In the genomic region with DNA sequence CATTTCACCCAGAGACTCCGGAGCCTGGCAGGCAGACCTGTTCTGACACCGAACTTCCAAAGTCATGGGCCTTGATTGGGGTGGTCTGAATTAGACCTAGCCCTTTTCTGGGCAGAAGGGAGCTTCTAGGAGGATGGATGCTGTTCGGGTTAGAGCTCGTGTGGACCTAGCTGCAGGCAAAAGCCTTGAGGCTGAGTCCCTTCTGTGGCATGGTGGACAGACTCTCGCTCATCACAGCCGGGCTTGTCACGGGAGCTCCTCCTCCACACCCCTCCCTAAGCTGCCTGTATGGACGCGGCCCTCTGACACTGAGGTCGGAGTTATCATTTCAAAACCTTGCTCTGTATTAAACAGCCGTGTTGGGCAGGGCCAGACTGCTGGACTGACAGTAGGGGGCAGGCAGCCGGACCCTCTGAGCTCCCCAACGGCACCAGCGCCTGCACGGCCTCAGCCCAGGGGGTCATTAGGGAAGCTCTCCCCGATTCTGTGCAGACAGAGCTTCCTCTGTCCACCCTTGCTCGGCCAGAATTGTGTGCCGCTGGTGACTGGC, we compare ENCODE assay signal across 10 cellular contexts. TPM values are rescaled to one million over a fixed set of nuclear protein-coding genes. Genes with fewer than 3 reads are reported as not detected.
DNase-seq lines count a peak whose midpoint lies in the region; ATAC-seq and TF ChIP-seq lines count a peak whose summit lies in the region.
"Had no signal": no experiment of that assay in that cellular context is flagged by ENCODE, and none has a peak within 500 bp of the region (broad histone marks: within the 10 kb centered on the region; RNA-seq: fewer than 3 reads in every experiment).

No MANE protein-coding gene starts in this region.

- no peak for TF ChIP-seq POLR2A in breast epithelium (IDR thresholded peaks at IDR 0.05)

- H3K9me3 ChIP-seq in right atrium auricular region (no peaks in the 10 kb centered on the region), breast epithelium (no peaks in the 10 kb centered on the region), upper lobe of right lung (no peaks in the 10 kb centered on the region), HAP-1 (no peaks in the 10 kb centered on the region)
- H3K9me3 ChIP-seq: heart right ventricle had no signal

- H3K27me3 ChIP-seq in right atrium auricular region: no peaks in the 10 kb centered on the region
- H3K27me3 ChIP-seq in breast epithelium: no peaks in the 10 kb centered on the region
- peaks cover 15% of the 10 kb centered on the region for H3K27me3 ChIP-seq in upper lobe of right lung
- no peaks in the 10 kb centered on the region for H3K27me3 ChIP-seq in HAP-1 (ENCODE audit: low read depth)

- H3K4me1 ChIP-seq in right atrium auricular region: peaks cover 0 to 14% of the 10 kb centered on the region in 2 donors
- H3K4me1 ChIP-seq in breast epithelium: no peaks in the 10 kb centered on the region
- H3K4me1 ChIP-seq in upper lobe of right lung: no peaks in the 10 kb centered on the region
- no peaks in the 10 kb centered on the region for H3K4me1 ChIP-seq in HAP-1

- H3K4me3 ChIP-seq in right atrium auricular region: peak overlapping the region in 1 of 2 donors; percentile 12
- peak overlapping the region in 2 of 3 donors; percentile 51 to 75 for H3K4me3 ChIP-seq in breast epithelium
- peak overlapping the region; percentile 60 for H3K4me3 ChIP-seq in upper lobe of right lung
- H3K4me3 ChIP-seq in HAP-1: no peak overlapping the region

- intact Hi-C loops in Right ventricle myocardium inferior (cut with DNase I): no loop called here
- intact Hi-C loops in breast epithelium (cut with DNase I; ENCODE audit: low total_unique reads): no loop called here
- intact Hi-C loops in upper lobe of right lung (cut with DNase I): no loop called here

- ATAC-seq in Right ventricle myocardium inferior (peak; percentile 24), HG03139 (IDR thresholded peaks at IDR 0.05; ENCODE audit: unreplicated experiment) (peak; percentile 10), upper lobe of right lung (peak; percentile 35), HG02623 (IDR thresholded peaks at IDR 0.05; ENCODE audit: unreplicated experiment) (no peak)

- TF ChIP-seq CTCF in right atrium auricular region (IDR thresholded peaks at IDR 0.05) (no peak), breast epithelium (IDR thresholded peaks at IDR 0.05) (no peak), upper lobe of right lung (IDR thresholded peaks at IDR 0.05) (no peak)

- in situ Hi-C loops in HAP-1 (cut with MboI; ENCODE audit: low sequenced_read_pairs): no loop called here

- H3K27ac ChIP-seq in right atrium auricular region (peak overlapping the region in 1 of 2 donors; percentile 43), breast epithelium (no peak overlapping the region), upper lobe of right lung (peak overlapping the region; percentile 68)

- no peaks in the 10 kb centered on the region for H3K36me3 ChIP-seq in right atrium auricular region
- H3K36me3 ChIP-seq in breast epithelium: no peaks in the 10 kb centered on the region
- no peaks in the 10 kb centered on the region for H3K36me3 ChIP-seq in upper lobe of right lung
- H3K36me3 ChIP-seq in HAP-1 (replicated peaks): no peaks in the 10 kb centered on the region

- no peak for DNase-seq in Right ventricle myocardium inferior (ENCODE audit: missing footprints)
- DNase-seq in right atrium auricular region (ENCODE audit: low spot score): no peak
- no peak for DNase-seq in breast epithelium (ENCODE audit: low spot score in 2 of 2)
- DNase-seq in upper lobe of right lung: peak; percentile 70
- DNase-seq in HAP-1 (ENCODE audit: low spot score in 2 of 2): no peak
- no peak for DNase-seq in stimulated activated CD4-positive, alpha-beta T cell treated with anti-CD3 and anti-CD28 coated beads, Interleukin-4, amount 100 ng/mL, for 24 hours
- DNase-seq: DND-41 had no signal

RNA-seq across cellular contexts. Expression of a gene that starts 2.2 kb away (rescaled TPM):
- total RNA-seq in Right ventricle myocardium inferior: 3.3 TPM
- total RNA-seq in right atrium auricular region: 1 to 10 TPM; 2.7 to 4.4 TPM
- 10 to 100 TPM in 2 of 3 donors, 1 to 10 TPM in 1; 4.6 to 19.4 (median 11.1) TPM for total RNA-seq in breast epithelium
- 29.4 TPM for total RNA-seq in upper lobe of right lung

RNA-seq across cellular contexts. Expression of a gene that starts 29.4 kb away (rescaled TPM):
- 0.11 TPM for total RNA-seq in Right ventricle myocardium inferior
- total RNA-seq in right atrium auricular region: not detected
- total RNA-seq in breast epithelium: 1 to 10 TPM in 1 of 3 donors, under 1 TPM in 2; 0.33 to 2.2 (median 0.88) TPM
- 1.3 TPM for total RNA-seq in upper lobe of right lung
